ENCODE assay signal across 33 cellular contexts in genomic region chr20:54366669-54367068, GRCh38.
A peak's percentile ranks its signal among the peaks of the same experiment; 100 is the strongest.
DNase-seq lines count a peak whose midpoint lies in the region; ATAC-seq, FAIRE-seq and TF ChIP-seq lines count a peak whose summit lies in the region.
"Had no signal": no experiment of that assay in that cellular context is flagged by ENCODE, and none has a peak within 500 bp of the region (broad histone marks: within the 10 kb centered on the region; RNA-seq: fewer than 3 reads in every experiment).

No MANE protein-coding gene starts in this region.

- H3K79me2 ChIP-seq in GM23338 (replicated peaks; ENCODE audit: insufficient read depth) = no peaks in the 10 kb centered on the region

- no peaks in the 10 kb centered on the region for H3K36me3 ChIP-seq in GM23338 (ENCODE audit: insufficient read depth)
- H3K36me3 ChIP-seq: BE2C; BLaER1; BLaER1 treated with 17β-estradiol and CSF1 and Interleukin-3, amounts not matched to agents 10 nM and 100 nM had no signal

- H3K9me3 Mint-ChIP-seq in activated CD4-positive, alpha-beta T cell treated with anti-CD3 and anti-CD28 coated beads, Interleukin-2, amount 10 ng/mL, durations not matched to agents 24 days and 14 days = no peaks in the 10 kb centered on the region
- H3K9me3 Mint-ChIP-seq in GM23338 = no peaks in the 10 kb centered on the region
- H3K9me3 Mint-ChIP-seq: CD8-positive, alpha-beta T cell had no signal

- H3F3A ChIP-seq in GM23338 (replicated peaks; ENCODE audit: low read depth) = no peaks in the 10 kb centered on the region

- no peak overlapping the region for H2AFZ ChIP-seq in GM23338

- no peaks in the 10 kb centered on the region; the same call in 1 of the 2 replicates for H3K9me2 ChIP-seq in GM23338 (ENCODE audit: insufficient read depth)

- H3K27me3 ChIP-seq in GM23338 (ENCODE audit: insufficient read depth) = no peaks in the 10 kb centered on the region
- H3K27me3 ChIP-seq: BLaER1; BLaER1 treated with 17β-estradiol and CSF1 and Interleukin-3, amounts not matched to agents 10 nM and 100 nM had no signal

- peak; percentile 80 for FAIRE-seq in HTR-8/SVneo (lab: Jason Lieb, UNC)
- FAIRE-seq: A204.1, D721Med had no signal

- TF ChIP-seq CTCF in GM23338 (conservative IDR thresholded peaks at IDR 0.05; ENCODE audit: low read depth in 2 of 2) = no peak

- H3K36me3 Mint-ChIP-seq in activated CD4-positive, alpha-beta T cell treated with anti-CD3 and anti-CD28 coated beads, Interleukin-2, amount 10 ng/mL, durations not matched to agents 24 days and 14 days (ENCODE audit: low read depth) = no peaks in the 10 kb centered on the region
- H3K36me3 Mint-ChIP-seq in GM23338 (ENCODE audit: low read depth) = peaks cover 7% of the 10 kb centered on the region; the same call in 2 of the 3 replicates
- H3K36me3 Mint-ChIP-seq: CD14-positive monocyte; CD4-positive, alpha-beta memory T cell; CD4-positive, CD25-positive, alpha-beta regulatory T cell; CD8-positive, alpha-beta memory T cell; CD8-positive, alpha-beta T cell had no signal

- intact Hi-C loops in activated CD4-positive, alpha-beta T cell treated with anti-CD3 and anti-CD28 coated beads, Interleukin-2, amount 10 ng/mL, durations not matched to agents 24 days and 14 days (cut with micrococcal nuclease) = no loop called here

- no peak for ATAC-seq in GM23338
- ATAC-seq: A549; CD8-positive, alpha-beta T cell had no signal

- H3K27ac ChIP-seq in GM23338 (ENCODE audit: low read depth) = no peak overlapping the region
- H3K27ac ChIP-seq: 22Rv1; A549; BLaER1; BLaER1 treated with 17β-estradiol and CSF1 and Interleukin-3, amounts not matched to agents 10 nM and 100 nM; C4-2B had no signal

- no peaks in the 10 kb centered on the region for H4K20me1 ChIP-seq in GM23338 (replicated peaks; ENCODE audit: insufficient read depth)
- H4K20me1 ChIP-seq: BLaER1; BLaER1 treated with 17β-estradiol and CSF1 and Interleukin-3, amounts not matched to agents 10 nM and 100 nM had no signal

- H3K4me3 Mint-ChIP-seq in activated CD4-positive, alpha-beta T cell treated with anti-CD3 and anti-CD28 coated beads, Interleukin-2, amount 10 ng/mL, durations not matched to agents 24 days and 14 days = no peak overlapping the region
- H3K4me3 Mint-ChIP-seq in GM23338 = no peak overlapping the region
- H3K4me3 Mint-ChIP-seq: B cell; CD14-positive monocyte; CD4-positive, alpha-beta memory T cell; CD4-positive, alpha-beta T cell; CD4-positive, CD25-positive, alpha-beta regulatory T cell; CD8-positive, alpha-beta memory T cell; CD8-positive, alpha-beta T cell had no signal

- H3K4me3 ChIP-seq in GM23338 = no peak overlapping the region
- H3K4me3 ChIP-seq: A549; BLaER1; BLaER1 treated with 17β-estradiol and CSF1 and Interleukin-3, amounts not matched to agents 10 nM and 100 nM had no signal

- no peaks in the 10 kb centered on the region for H3K27me3 Mint-ChIP-seq in activated CD4-positive, alpha-beta T cell treated with anti-CD3 and anti-CD28 coated beads, Interleukin-2, amount 10 ng/mL, durations not matched to agents 24 days and 14 days
- H3K27me3 Mint-ChIP-seq in GM23338 (ENCODE audit: insufficient read depth, low read depth, poor library complexity) = no peaks in the 10 kb centered on the region
- H3K27me3 Mint-ChIP-seq: B cell; CD4-positive, alpha-beta T cell; CD4-positive, CD25-positive, alpha-beta regulatory T cell had no signal

- peak; percentile 18 for DNase-seq in activated CD4-positive, alpha-beta T cell treated with anti-CD3 and anti-CD28 coated beads, Interleukin-2, amount 10 ng/mL, durations not matched to agents 24 days and 14 days
- no peak for DNase-seq in activated CD4-positive, alpha-beta T cell treated with anti-CD3 and anti-CD28 coated beads for 48 hours
- DNase-seq in HTR-8/SVneo (ENCODE audit: insufficient read length, low spot score) (no peak), GM23338 (ENCODE audit: low spot score) (no peak)
- DNase-seq: 8988T; ACHN; AML-193; BE2C; C1 segment of cervical spinal cord; Caco-2; Calu3; CD4-positive, alpha-beta memory T cell; CD4-positive, alpha-beta T cell; CD4-positive, CD25-positive, alpha-beta regulatory T cell; CD8-positive, alpha-beta memory T cell; CD8-positive, alpha-beta T cell; COR-L47; DMS 273 treated with DMSO at 0.1 percent for 48 hours; DMS153; DMS53; DMS79; DMS79 treated with DMSO at 0.1 percent for 48 hours; DND-41; EL had no signal

- H3K4me2 ChIP-seq in GM23338 = no peak overlapping the region
- H3K4me2 ChIP-seq: A549; BLaER1; BLaER1 treated with 17β-estradiol and CSF1 and Interleukin-3, amounts not matched to agents 10 nM and 100 nM had no signal

- peaks cover 30% of the 10 kb centered on the region for H3K4me1 ChIP-seq in GM23338 (ENCODE audit: insufficient read depth)
- H3K4me1 ChIP-seq: BE2C; BLaER1; BLaER1 treated with 17β-estradiol and CSF1 and Interleukin-3, amounts not matched to agents 10 nM and 100 nM; Caco-2 had no signal

- no peak overlapping the region for H3K27ac Mint-ChIP-seq in activated CD4-positive, alpha-beta T cell treated with anti-CD3 and anti-CD28 coated beads, Interleukin-2, amount 10 ng/mL, durations not matched to agents 24 days and 14 days
- H3K27ac Mint-ChIP-seq in GM23338 = no peak overlapping the region
- H3K27ac Mint-ChIP-seq: B cell; CD14-positive monocyte; CD4-positive, alpha-beta memory T cell; CD4-positive, alpha-beta T cell; CD4-positive, CD25-positive, alpha-beta regulatory T cell; CD8-positive, alpha-beta memory T cell; CD8-positive, alpha-beta T cell had no signal

- H3K4me1 Mint-ChIP-seq in activated CD4-positive, alpha-beta T cell treated with anti-CD3 and anti-CD28 coated beads, Interleukin-2, amount 10 ng/mL, durations not matched to agents 24 days and 14 days = peaks cover 4% of the 10 kb centered on the region
- peaks cover 28% of the 10 kb centered on the region for H3K4me1 Mint-ChIP-seq in GM23338
- H3K4me1 Mint-ChIP-seq: B cell; CD14-positive monocyte; CD4-positive, alpha-beta memory T cell; CD4-positive, CD25-positive, alpha-beta regulatory T cell; CD8-positive, alpha-beta memory T cell had no signal

TF ChIP-seq in GM23338, 12 proteins besides CTCF, POLR2A, EP300 and RAD21:
- TF ChIP-seq CREB1 (CRISPR knock-in tag; IDR thresholded peaks at IDR 0.05; ENCODE audit: low read depth) = no peak
- no peak for TF ChIP-seq REST (IDR thresholded peaks at IDR 0.05; ENCODE audit: unreplicated experiment)
- TF ChIP-seq, protein P1, sequence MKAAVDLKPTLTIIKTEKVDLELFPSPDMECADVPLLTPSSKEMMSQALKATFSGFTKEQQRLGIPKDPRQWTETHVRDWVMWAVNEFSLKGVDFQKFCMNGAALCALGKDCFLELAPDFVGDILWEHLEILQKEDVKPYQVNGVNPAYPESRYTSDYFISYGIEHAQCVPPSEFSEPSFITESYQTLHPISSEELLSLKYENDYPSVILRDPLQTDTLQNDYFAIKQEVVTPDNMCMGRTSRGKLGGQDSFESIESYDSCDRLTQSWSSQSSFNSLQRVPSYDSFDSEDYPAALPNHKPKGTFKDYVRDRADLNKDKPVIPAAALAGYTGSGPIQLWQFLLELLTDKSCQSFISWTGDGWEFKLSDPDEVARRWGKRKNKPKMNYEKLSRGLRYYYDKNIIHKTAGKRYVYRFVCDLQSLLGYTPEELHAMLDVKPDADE (IDR thresholded peaks at IDR 0.05) = no peak
